In the genomic region with DNA sequence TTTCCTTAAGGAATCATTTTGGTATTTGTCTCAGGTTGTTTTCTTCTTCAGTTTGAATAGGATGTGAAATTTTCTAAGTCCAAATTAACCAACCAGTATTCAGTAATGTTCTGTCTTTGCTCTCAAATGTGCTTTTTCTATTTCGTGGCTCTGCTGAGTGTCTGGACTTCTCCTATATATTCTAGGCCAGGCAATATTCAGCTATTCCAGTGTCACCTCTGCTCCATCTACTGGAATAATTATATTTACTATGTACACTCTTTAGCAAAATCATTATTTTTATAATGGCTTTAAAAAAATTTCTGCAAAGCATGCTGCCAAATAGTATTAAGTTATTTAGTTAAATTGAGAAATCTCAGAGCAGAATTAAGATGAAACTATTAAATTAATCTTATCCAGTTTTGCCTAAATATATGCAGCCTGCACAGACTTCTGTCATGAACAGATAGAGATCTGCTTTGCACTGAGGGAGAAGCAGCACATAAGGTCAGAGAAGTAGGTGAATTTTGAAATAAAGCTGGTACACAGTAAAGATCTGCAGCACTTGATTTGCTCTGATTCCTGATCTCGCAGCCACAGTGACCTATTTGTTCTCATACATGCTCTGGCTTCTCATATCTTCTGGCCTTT, we compare ENCODE assay signal across 15 cellular contexts.
DNase-seq lines count a peak whose midpoint lies in the region; ATAC-seq and TF ChIP-seq lines count a peak whose summit lies in the region.
"Had no signal": no experiment of that assay in that cellular context is flagged by ENCODE, and none has a peak within 500 bp of the region (broad histone marks: within the 10 kb centered on the region; RNA-seq: fewer than 3 reads in every experiment).

No MANE protein-coding gene starts in this region.

- H3K9ac ChIP-seq in OCI-LY3 (ENCODE audit: low read length): no peak overlapping the region
- H3K9ac ChIP-seq: BLaER1 treated with 17β-estradiol and CSF1 and Interleukin-3, amounts not matched to agents 10 nM and 100 nM had no signal

- peak; percentile 59 for DNase-seq in COR-L47 (lab: John Stamatoyannopoulos, UW)
- peak; percentile 80 for DNase-seq in NCI-H146 (lab: John Stamatoyannopoulos, UW)
- DNase-seq in dedifferentiated amniotic fluid mesenchymal stem cell (ENCODE audit: extremely low spot score): peak; percentile 6
- DNase-seq in NOMO-1 treated with dmso at 0.1 percent for 144 hours (lab: John Stamatoyannopoulos, UW; ENCODE audit: unreplicated experiment): no peak
- no peak for DNase-seq in SKM-1 (lab: John Stamatoyannopoulos, UW; ENCODE audit: unreplicated experiment)
- DNase-seq: ACHN; CD4-positive, CD25-positive, alpha-beta regulatory T cell; DMS153; DMS79 treated with DMSO at 0.1 percent for 48 hours; EL; H7 had no signal

- H4K20me1 ChIP-seq in OCI-LY3 (ENCODE audit: insufficient read depth, low read length): no peaks in the 10 kb centered on the region
- H4K20me1 ChIP-seq: BLaER1 treated with 17β-estradiol and CSF1 and Interleukin-3, amounts not matched to agents 10 nM and 100 nM had no signal

- no peak for TF ChIP-seq CTCF in OCI-LY3 (IDR thresholded peaks at IDR 0.05; ENCODE audit: low read depth, low read length)

- H3K79me2 ChIP-seq in OCI-LY3 (ENCODE audit: low read length): no peaks in the 10 kb centered on the region

- 0 out of 2 replicates have a peak overlapping the region, but pooled peaks have one; percentile 13 for H2AFZ ChIP-seq in OCI-LY3 (ENCODE audit: low read depth, low read length)
- H2AFZ ChIP-seq: GM23338 had no signal

- H3K27me3 ChIP-seq in OCI-LY3 (ENCODE audit: low read depth, low read length): no peaks in the 10 kb centered on the region
- H3K27me3 ChIP-seq: BLaER1 treated with 17β-estradiol and CSF1 and Interleukin-3, amounts not matched to agents 10 nM and 100 nM had no signal

- H3K4me1 ChIP-seq in OCI-LY3 (ENCODE audit: low read length): no peaks in the 10 kb centered on the region
- H3K4me1 ChIP-seq: BLaER1 treated with 17β-estradiol and CSF1 and Interleukin-3, amounts not matched to agents 10 nM and 100 nM had no signal

- ATAC-seq in HG03342 (IDR thresholded peaks at IDR 0.05; ENCODE audit: unreplicated experiment): no peak
- ATAC-seq: GM23338 had no signal

- no peak overlapping the region for H3K4me3 ChIP-seq in OCI-LY3 (ENCODE audit: low read length)
- H3K4me3 ChIP-seq: BLaER1 treated with 17β-estradiol and CSF1 and Interleukin-3, amounts not matched to agents 10 nM and 100 nM; GM23338 had no signal

- H3K9me3 ChIP-seq in OCI-LY3 (ENCODE audit: insufficient read depth, low read length): no peaks in the 10 kb centered on the region

- H3K27ac ChIP-seq in OCI-LY3 (ENCODE audit: low read length): no peak overlapping the region
- H3K27ac ChIP-seq: BLaER1 treated with 17β-estradiol and CSF1 and Interleukin-3, amounts not matched to agents 10 nM and 100 nM had no signal

- H3K4me2 ChIP-seq in OCI-LY3 (ENCODE audit: low read length): no peak overlapping the region
- H3K4me2 ChIP-seq: BLaER1 treated with 17β-estradiol and CSF1 and Interleukin-3, amounts not matched to agents 10 nM and 100 nM; GM23338 had no signal

- no peaks in the 10 kb centered on the region for H3K36me3 ChIP-seq in OCI-LY3 (replicated peaks; ENCODE audit: low read depth, low read length)
- H3K36me3 ChIP-seq: BLaER1 treated with 17β-estradiol and CSF1 and Interleukin-3, amounts not matched to agents 10 nM and 100 nM had no signal

Comparison
In these comparisons a context has a peak if more than half of its experiments do, and no peak if none do; other contexts are left out.
1. DNase-seq: peak in COR-L47 (single experiment), NCI-H146 (single experiment) and dedifferentiated amniotic fluid mesenchymal stem cell (single experiment); none in NOMO-1 treated with dmso at 0.1 percent for 144 hours (single experiment) and SKM-1 (single experiment).